8 cellular contexts compared by ENCODE assay signal in the genomic region with DNA sequence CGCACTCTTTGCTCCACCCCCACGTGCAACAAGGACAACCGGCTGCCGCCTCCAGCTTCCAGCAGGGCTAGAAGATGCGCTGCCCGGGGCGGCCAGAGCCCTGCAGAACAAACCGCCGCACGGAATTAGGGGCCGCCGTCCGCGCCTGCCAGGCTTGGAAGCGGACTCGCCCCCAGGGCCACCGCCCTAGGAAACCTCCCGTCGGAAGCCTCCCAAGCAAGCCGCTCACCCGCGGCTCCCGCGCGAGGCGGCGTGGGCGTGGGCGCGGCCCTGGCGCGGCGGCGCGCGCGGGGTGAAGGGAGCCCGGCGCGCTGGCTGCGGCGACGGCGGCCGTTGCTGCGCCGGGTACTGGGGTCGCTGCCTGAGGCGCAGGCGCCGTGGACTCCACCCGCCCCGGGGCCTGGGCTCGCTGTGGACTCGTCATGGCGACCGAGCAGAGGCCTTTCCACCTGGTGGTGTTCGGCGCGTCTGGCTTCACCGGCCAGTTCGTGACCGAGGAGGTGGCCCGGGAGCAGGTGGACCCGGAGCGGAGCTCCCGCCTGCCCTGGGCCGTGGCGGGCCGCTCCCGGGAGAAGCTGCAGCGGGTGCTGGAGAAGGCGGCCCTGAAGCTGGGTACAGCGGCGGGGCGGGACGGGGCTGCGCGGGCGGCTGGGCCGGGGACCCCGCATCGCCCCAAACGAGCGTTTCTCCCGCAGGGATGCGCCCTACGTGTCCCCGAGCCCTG. TPM values are rescaled to one million over a fixed set of nuclear protein-coding genes. Genes with fewer than 3 reads are reported as not detected.
DNase-seq lines count a peak whose midpoint lies in the region; ATAC-seq lines count a peak whose summit lies in the region.

A gene with protein sequence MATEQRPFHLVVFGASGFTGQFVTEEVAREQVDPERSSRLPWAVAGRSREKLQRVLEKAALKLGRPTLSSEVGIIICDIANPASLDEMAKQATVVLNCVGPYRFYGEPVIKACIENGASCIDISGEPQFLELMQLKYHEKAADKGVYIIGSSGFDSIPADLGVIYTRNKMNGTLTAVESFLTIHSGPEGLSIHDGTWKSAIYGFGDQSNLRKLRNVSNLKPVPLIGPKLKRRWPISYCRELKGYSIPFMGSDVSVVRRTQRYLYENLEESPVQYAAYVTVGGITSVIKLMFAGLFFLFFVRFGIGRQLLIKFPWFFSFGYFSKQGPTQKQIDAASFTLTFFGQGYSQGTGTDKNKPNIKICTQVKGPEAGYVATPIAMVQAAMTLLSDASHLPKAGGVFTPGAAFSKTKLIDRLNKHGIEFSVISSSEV (plus strand): TSS at position 409 of the 724 bp plus-strand sequence. CDS start 14 bp downstream, at position 423.

- peak within 1 kb of the TSS; percentile 92 for H3K4me3 Mint-ChIP-seq in activated T-helper 1 cell treated with anti-CD3 and anti-CD28 coated beads, Interleukin-12 subunit alpha, Interleukin-12 subunit beta, Interleukin-2, Interleukin-4 antibody, amounts not matched to agents 30 ng/mL and 10 ng/mL and 1 ng/mL, durations not matched to agents 14 hours and 24 hours and 36 hours
- H3K4me3 Mint-ChIP-seq in natural killer cell treated with Interleukin-12 subunit alpha and Interleukin-12 subunit beta and Interleukin-15 and Interleukin-18, amount 100 ng/mL, for 72 hours = peak within 1 kb of the TSS; percentile 93
- H3K4me3 Mint-ChIP-seq in stimulated activated naive CD8-positive, alpha-beta T cell treated with anti-CD3 and anti-CD28 coated beads, Interleukin-15, Interleukin-2, amounts not matched to agents 100 ng/mL and 50 ng/mL, for 24 hours = peak within 1 kb of the TSS; percentile 92

- DNase-seq in DMS79 treated with DMSO at 0.1 percent for 48 hours (lab: John Stamatoyannopoulos, UW) (peak; percentile 71), RPMI8226 (peak; percentile 20), fibroblast of peridontal ligament (ENCODE audit: extremely low read depth) (peak; percentile 61)
- peak; percentile 61 for DNase-seq in Jurkat, Clone E6-1 (ENCODE audit: low read depth, low spot score)
- DNase-seq in activated T-helper 1 cell treated with anti-CD3 and anti-CD28 coated beads, Interleukin-12 subunit alpha, Interleukin-12 subunit beta, Interleukin-2, Interleukin-4 antibody, amounts not matched to agents 30 ng/mL and 10 ng/mL and 1 ng/mL, durations not matched to agents 14 hours and 24 hours and 36 hours (ENCODE audit: low spot score) = peak; percentile 55
- peak; percentile 82 for DNase-seq in natural killer cell treated with Interleukin-12 subunit alpha and Interleukin-12 subunit beta and Interleukin-15 and Interleukin-18, amount 100 ng/mL, for 72 hours (ENCODE audit: low spot score)

- peak within 1 kb of the TSS; percentile 78 for H3K27ac Mint-ChIP-seq in activated T-helper 1 cell treated with anti-CD3 and anti-CD28 coated beads, Interleukin-12 subunit alpha, Interleukin-12 subunit beta, Interleukin-2, Interleukin-4 antibody, amounts not matched to agents 30 ng/mL and 10 ng/mL and 1 ng/mL, durations not matched to agents 14 hours and 24 hours and 36 hours
- peak within 1 kb of the TSS; percentile 60 to 82 for H3K27ac Mint-ChIP-seq in natural killer cell treated with Interleukin-12 subunit alpha and Interleukin-12 subunit beta and Interleukin-15 and Interleukin-18, amount 100 ng/mL, for 72 hours
- H3K27ac Mint-ChIP-seq in stimulated activated naive CD8-positive, alpha-beta T cell treated with anti-CD3 and anti-CD28 coated beads, Interleukin-15, Interleukin-2, amounts not matched to agents 100 ng/mL and 50 ng/mL, for 24 hours = peak within 1 kb of the TSS; percentile 94

- H3K9me3 Mint-ChIP-seq in activated T-helper 1 cell treated with anti-CD3 and anti-CD28 coated beads, Interleukin-12 subunit alpha, Interleukin-12 subunit beta, Interleukin-2, Interleukin-4 antibody, amounts not matched to agents 30 ng/mL and 10 ng/mL and 1 ng/mL, durations not matched to agents 14 hours and 24 hours and 36 hours = peaks cover 23% of the 10 kb centered on the region
- H3K9me3 Mint-ChIP-seq in natural killer cell treated with Interleukin-12 subunit alpha and Interleukin-12 subunit beta and Interleukin-15 and Interleukin-18, amount 100 ng/mL, for 72 hours = peaks cover 5% of the 10 kb centered on the region
- peaks cover 16% of the 10 kb centered on the region for H3K9me3 Mint-ChIP-seq in stimulated activated naive CD8-positive, alpha-beta T cell treated with anti-CD3 and anti-CD28 coated beads, Interleukin-15, Interleukin-2, amounts not matched to agents 100 ng/mL and 50 ng/mL, for 24 hours

- H3K4me3 ChIP-seq in Jurkat, Clone E6-1 (ENCODE audit: low read length) = peak within 1 kb of the TSS; percentile 84

- peaks cover 10% of the 10 kb centered on the region for H3K4me1 Mint-ChIP-seq in activated T-helper 1 cell treated with anti-CD3 and anti-CD28 coated beads, Interleukin-12 subunit alpha, Interleukin-12 subunit beta, Interleukin-2, Interleukin-4 antibody, amounts not matched to agents 30 ng/mL and 10 ng/mL and 1 ng/mL, durations not matched to agents 14 hours and 24 hours and 36 hours (ENCODE audit: low read depth)
- peaks cover 8 to 10% of the 10 kb centered on the region in 2 donors for H3K4me1 Mint-ChIP-seq in natural killer cell treated with Interleukin-12 subunit alpha and Interleukin-12 subunit beta and Interleukin-15 and Interleukin-18, amount 100 ng/mL, for 72 hours (ENCODE audit: low read depth in 2 of 2)
- H3K4me1 Mint-ChIP-seq in stimulated activated naive CD8-positive, alpha-beta T cell treated with anti-CD3 and anti-CD28 coated beads, Interleukin-15, Interleukin-2, amounts not matched to agents 100 ng/mL and 50 ng/mL, for 24 hours (ENCODE audit: low read depth) = peaks cover 20% of the 10 kb centered on the region

- intact Hi-C loops in activated T-helper 1 cell treated with anti-CD3 and anti-CD28 coated beads, Interleukin-12 subunit alpha, Interleukin-12 subunit beta, Interleukin-2, Interleukin-4 antibody, amounts not matched to agents 30 ng/mL and 10 ng/mL and 1 ng/mL, durations not matched to agents 14 hours and 24 hours and 36 hours (cut with micrococcal nuclease) = loop anchor here (1.0 to 10.0 kb wide), 9 partner anchors 25 to 1862 kb away; partner anchors contain the start of genes AHCTF1, CNST, HNRNPU and SMYD3

- peaks cover 6% of the 10 kb centered on the region for H3K27me3 Mint-ChIP-seq in activated T-helper 1 cell treated with anti-CD3 and anti-CD28 coated beads, Interleukin-12 subunit alpha, Interleukin-12 subunit beta, Interleukin-2, Interleukin-4 antibody, amounts not matched to agents 30 ng/mL and 10 ng/mL and 1 ng/mL, durations not matched to agents 14 hours and 24 hours and 36 hours (ENCODE audit: insufficient read depth)
- H3K27me3 Mint-ChIP-seq in natural killer cell treated with Interleukin-12 subunit alpha and Interleukin-12 subunit beta and Interleukin-15 and Interleukin-18, amount 100 ng/mL, for 72 hours = peaks cover 0 to 4% of the 10 kb centered on the region in 2 donors
- peaks cover 4% of the 10 kb centered on the region for H3K27me3 Mint-ChIP-seq in stimulated activated naive CD8-positive, alpha-beta T cell treated with anti-CD3 and anti-CD28 coated beads, Interleukin-15, Interleukin-2, amounts not matched to agents 100 ng/mL and 50 ng/mL, for 24 hours

- H3K36me3 Mint-ChIP-seq in activated T-helper 1 cell treated with anti-CD3 and anti-CD28 coated beads, Interleukin-12 subunit alpha, Interleukin-12 subunit beta, Interleukin-2, Interleukin-4 antibody, amounts not matched to agents 30 ng/mL and 10 ng/mL and 1 ng/mL, durations not matched to agents 14 hours and 24 hours and 36 hours (ENCODE audit: low read depth) = peaks cover 21% of the 10 kb centered on the region
- H3K36me3 Mint-ChIP-seq in natural killer cell treated with Interleukin-12 subunit alpha and Interleukin-12 subunit beta and Interleukin-15 and Interleukin-18, amount 100 ng/mL, for 72 hours = peaks cover 25% of the 10 kb centered on the region
- H3K36me3 Mint-ChIP-seq in stimulated activated naive CD8-positive, alpha-beta T cell treated with anti-CD3 and anti-CD28 coated beads, Interleukin-15, Interleukin-2, amounts not matched to agents 100 ng/mL and 50 ng/mL, for 24 hours (ENCODE audit: low read depth) = peaks cover 30% of the 10 kb centered on the region

- peak; percentile 90 for ATAC-seq in GM21619 (IDR thresholded peaks at IDR 0.05; ENCODE audit: unreplicated experiment)
- peak; percentile 97 to 98 for ATAC-seq in natural killer cell treated with Interleukin-12 subunit alpha and Interleukin-12 subunit beta and Interleukin-15 and Interleukin-18, amount 100 ng/mL, for 72 hours

RNA-seq across cellular contexts. Expression of the gene that starts here (rescaled TPM):
- 82.1 TPM for polyA plus RNA-seq in Jurkat, Clone E6-1 (2012; ENCODE audit: insufficient read depth, insufficient read length)
- 23.5 and 24.3 TPM in 2 replicates for total RNA-seq in activated T-helper 1 cell treated with anti-CD3 and anti-CD28 coated beads, Interleukin-12 subunit alpha, Interleukin-12 subunit beta, Interleukin-2, Interleukin-4 antibody, amounts not matched to agents 30 ng/mL and 10 ng/mL and 1 ng/mL, durations not matched to agents 14 hours and 24 hours and 36 hours
- total RNA-seq in natural killer cell treated with Interleukin-12 subunit alpha and Interleukin-12 subunit beta and Interleukin-15 and Interleukin-18, amount 100 ng/mL, for 72 hours = 10 to 100 TPM; 12.3 to 18.2 TPM

Comparison
In these comparisons a context has a peak if more than half of its experiments do, and no peak if none do; other contexts are left out.
1. Peak in every context shown above with its lines: DNase-seq, ATAC-seq and H3K4me3 ChIP-seq.
2. DNase-seq: peak in every context shown above with its lines; median percentile 82 in natural killer cell treated with Interleukin-12 subunit alpha and Interleukin-12 subunit beta and Interleukin-15 and Interleukin-18, amount 100 ng/mL, for 72 hours; 71 in DMS79 treated with DMSO at 0.1 percent for 48 hours; 61 in Jurkat, Clone E6-1; 61 in fibroblast of peridontal ligament; 55 in activated T-helper 1 cell treated with anti-CD3 and anti-CD28 coated beads, Interleukin-12 subunit alpha, Interleukin-12 subunit beta, Interleukin-2, Interleukin-4 antibody, amounts not matched to agents 30 ng/mL and 10 ng/mL and 1 ng/mL, durations not matched to agents 14 hours and 24 hours and 36 hours; 20 in RPMI8226.